In genomic region chr22:49106136-49106930, GRCh38 we compare ENCODE assay signal across 20 cellular contexts.
"Had no signal": no experiment of that assay in that cellular context is flagged by ENCODE, and none has a peak within 500 bp of the region (broad histone marks: within the 10 kb centered on the region; RNA-seq: fewer than 3 reads in every experiment).

No MANE protein-coding gene starts in this region.

- H3K9me3 ChIP-seq: esophagus muscularis mucosa, prostate gland, tibial artery, uterus had no signal

- H3K4me1 Mint-ChIP-seq: activated CD4-positive, alpha-beta T cell treated with anti-CD3 and anti-CD28 coated beads, Interleukin-2, amount 10 ng/mL, durations not matched to agents 24 days and 14 days; activated naive CD4-positive, alpha-beta T cell treated with anti-CD3 and anti-CD28 coated beads, Interleukin-2, amount 50 U/mL, for 24 hours had no signal

- H3K27ac ChIP-seq: esophagus muscularis mucosa, prostate gland, skin epidermis, tibial artery, uterus had no signal

- H3K4me1 ChIP-seq: esophagus muscularis mucosa, prostate gland, tibial artery, uterus had no signal

- DNase-seq: activated CD4-positive, alpha-beta T cell treated with anti-CD3 and anti-CD28 coated beads, Interleukin-2, amount 10 ng/mL, durations not matched to agents 24 days and 14 days; activated CD4-positive, CD25-positive, alpha-beta regulatory T cell; activated CD8-positive, alpha-beta T cell treated with anti-CD3 and anti-CD28 coated beads, Interleukin-2, amount 10 ng/mL, durations not matched to agents 7 days and 5 days; effector CD8-positive, alpha-beta T cell; left cardiac atrium; midbrain; right cardiac atrium; stimulated activated naive CD8-positive, alpha-beta T cell treated with anti-CD3 and anti-CD28 coated beads, Interleukin-15, Interleukin-2, amounts not matched to agents 100 U/mL and 50 U/mL, for 24 hours; substantia nigra; T1000; tibial artery; uterus had no signal

- H3K27me3 Mint-ChIP-seq: activated CD4-positive, alpha-beta T cell treated with anti-CD3 and anti-CD28 coated beads, Interleukin-2, amount 10 ng/mL, durations not matched to agents 24 days and 14 days; dendritic cell treated with granulocyte-macrophage colony-stimulating factor and Interleukin-4, amounts not matched to agents 40 ng/mL and 50 ng/mL, for 4 days had no signal

- H3K36me3 Mint-ChIP-seq: activated naive CD4-positive, alpha-beta T cell treated with anti-CD3 and anti-CD28 coated beads, Interleukin-2, amount 50 U/mL, for 24 hours had no signal

- H3K27ac Mint-ChIP-seq: activated CD4-positive, alpha-beta T cell treated with anti-CD3 and anti-CD28 coated beads, Interleukin-2, amount 10 ng/mL, durations not matched to agents 24 days and 14 days; activated CD8-positive, alpha-beta T cell treated with anti-CD3 and anti-CD28 coated beads, Interleukin-2, amount 10 ng/mL, durations not matched to agents 7 days and 5 days; activated naive CD4-positive, alpha-beta T cell treated with anti-CD3 and anti-CD28 coated beads, Interleukin-2, amount 50 U/mL, for 24 hours; activated T-cell treated with anti-CD3 and anti-CD28 coated beads, Interleukin-2, amount 50 U/mL, for 24 hours; activated T-helper 2 cell treated with anti-CD3 and anti-CD28 coated beads, Interferon-gamma antibody, Interleukin-2, Interleukin-4, amounts not matched to agents 10 μg/mL and 5 μg/mL and 100 μg/mL, durations not matched to agents 14 hours and 24 hours and 36 hours; dendritic cell treated with granulocyte-macrophage colony-stimulating factor and Interleukin-4, amounts not matched to agents 40 ng/mL and 50 ng/mL, for 4 days had no signal

- ATAC-seq: activated CD8-positive, alpha-beta T cell treated with anti-CD3 and anti-CD28 coated beads, Interleukin-2, amount 10 ng/mL, durations not matched to agents 7 days and 5 days; left cardiac atrium; right cardiac atrium; stimulated activated naive CD8-positive, alpha-beta T cell treated with anti-CD3 and anti-CD28 coated beads, Interleukin-15, Interleukin-2, amounts not matched to agents 100 U/mL and 50 U/mL, for 24 hours had no signal

- H3K4me3 ChIP-seq: esophagus muscularis mucosa, lung, prostate gland, skin epidermis, tibial artery, uterus had no signal

- H3K27me3 ChIP-seq: uterus had no signal

- H3K9me3 Mint-ChIP-seq: activated CD4-positive, alpha-beta T cell treated with anti-CD3 and anti-CD28 coated beads, Interleukin-2, amount 10 ng/mL, durations not matched to agents 24 days and 14 days; activated naive CD4-positive, alpha-beta T cell treated with anti-CD3 and anti-CD28 coated beads, Interleukin-2, amount 50 U/mL, for 24 hours; activated T-cell treated with anti-CD3 and anti-CD28 coated beads, Interleukin-2, amount 50 U/mL, for 24 hours; activated T-helper 2 cell treated with anti-CD3 and anti-CD28 coated beads, Interferon-gamma antibody, Interleukin-2, Interleukin-4, amounts not matched to agents 10 μg/mL and 5 μg/mL and 100 μg/mL, durations not matched to agents 14 hours and 24 hours and 36 hours; dendritic cell treated with granulocyte-macrophage colony-stimulating factor and Interleukin-4, amounts not matched to agents 40 ng/mL and 50 ng/mL, for 4 days had no signal

- H3K36me3 ChIP-seq: esophagus muscularis mucosa, prostate gland, tibial artery, uterus had no signal

- H3K4me3 Mint-ChIP-seq: activated CD4-positive, alpha-beta T cell treated with anti-CD3 and anti-CD28 coated beads, Interleukin-2, amount 10 ng/mL, durations not matched to agents 24 days and 14 days; activated CD8-positive, alpha-beta T cell treated with anti-CD3 and anti-CD28 coated beads, Interleukin-2, amount 10 ng/mL, durations not matched to agents 7 days and 5 days; activated naive CD4-positive, alpha-beta T cell treated with anti-CD3 and anti-CD28 coated beads, Interleukin-2, amount 50 U/mL, for 24 hours; activated T-cell treated with anti-CD3 and anti-CD28 coated beads, Interleukin-2, amount 50 U/mL, for 24 hours; dendritic cell treated with granulocyte-macrophage colony-stimulating factor and Interleukin-4, amounts not matched to agents 40 ng/mL and 50 ng/mL, for 4 days had no signal
